Comparison of ENCODE assay signal across 2 cellular contexts in the genomic region with DNA sequence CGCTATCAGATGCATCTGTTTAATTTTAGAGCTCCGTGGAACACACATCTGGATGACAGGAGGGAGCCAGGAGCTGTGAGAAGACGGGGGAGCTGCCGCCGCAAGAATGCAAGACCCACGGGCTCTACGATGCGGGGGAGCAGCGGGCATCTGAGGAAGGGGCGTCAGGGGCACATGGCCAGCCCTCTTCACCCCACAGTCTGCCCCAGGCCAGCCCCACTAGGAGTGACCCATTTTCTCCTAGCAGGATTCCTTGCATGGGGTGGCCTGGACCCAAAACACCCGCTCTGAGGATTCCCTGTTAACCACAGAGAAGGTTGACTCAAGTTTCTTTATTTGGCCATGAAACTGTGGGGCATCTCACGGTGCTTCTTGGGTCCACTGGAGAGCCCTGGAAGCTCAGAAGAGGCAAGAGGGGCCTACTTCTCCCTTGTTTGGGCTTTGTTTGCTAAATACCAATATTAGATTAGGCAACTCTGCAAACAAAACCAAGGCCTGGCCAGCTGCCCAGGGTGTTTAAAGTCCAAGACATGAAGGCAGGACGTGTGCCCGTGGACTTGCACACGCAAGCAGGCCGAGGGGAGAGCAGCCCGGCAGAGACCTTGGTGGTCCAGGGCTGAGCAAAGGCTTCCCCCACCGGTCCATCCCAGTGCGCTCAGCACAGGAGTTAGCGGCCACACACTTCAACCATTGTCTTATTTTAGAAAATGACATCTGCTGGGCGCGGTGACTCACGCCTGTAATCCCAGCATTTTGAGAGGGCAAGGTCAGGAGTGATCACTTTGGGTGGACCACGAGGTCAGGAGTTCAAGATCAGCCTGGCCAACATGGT.
TF ChIP-seq lines count a peak whose summit lies in the region.

No MANE protein-coding gene starts in this region.

TF ChIP-seq in K562, 482 proteins besides CTCF, POLR2A, EP300 and RAD21 (continued from another document and continues in another):
- TF ChIP-seq, protein P1, sequence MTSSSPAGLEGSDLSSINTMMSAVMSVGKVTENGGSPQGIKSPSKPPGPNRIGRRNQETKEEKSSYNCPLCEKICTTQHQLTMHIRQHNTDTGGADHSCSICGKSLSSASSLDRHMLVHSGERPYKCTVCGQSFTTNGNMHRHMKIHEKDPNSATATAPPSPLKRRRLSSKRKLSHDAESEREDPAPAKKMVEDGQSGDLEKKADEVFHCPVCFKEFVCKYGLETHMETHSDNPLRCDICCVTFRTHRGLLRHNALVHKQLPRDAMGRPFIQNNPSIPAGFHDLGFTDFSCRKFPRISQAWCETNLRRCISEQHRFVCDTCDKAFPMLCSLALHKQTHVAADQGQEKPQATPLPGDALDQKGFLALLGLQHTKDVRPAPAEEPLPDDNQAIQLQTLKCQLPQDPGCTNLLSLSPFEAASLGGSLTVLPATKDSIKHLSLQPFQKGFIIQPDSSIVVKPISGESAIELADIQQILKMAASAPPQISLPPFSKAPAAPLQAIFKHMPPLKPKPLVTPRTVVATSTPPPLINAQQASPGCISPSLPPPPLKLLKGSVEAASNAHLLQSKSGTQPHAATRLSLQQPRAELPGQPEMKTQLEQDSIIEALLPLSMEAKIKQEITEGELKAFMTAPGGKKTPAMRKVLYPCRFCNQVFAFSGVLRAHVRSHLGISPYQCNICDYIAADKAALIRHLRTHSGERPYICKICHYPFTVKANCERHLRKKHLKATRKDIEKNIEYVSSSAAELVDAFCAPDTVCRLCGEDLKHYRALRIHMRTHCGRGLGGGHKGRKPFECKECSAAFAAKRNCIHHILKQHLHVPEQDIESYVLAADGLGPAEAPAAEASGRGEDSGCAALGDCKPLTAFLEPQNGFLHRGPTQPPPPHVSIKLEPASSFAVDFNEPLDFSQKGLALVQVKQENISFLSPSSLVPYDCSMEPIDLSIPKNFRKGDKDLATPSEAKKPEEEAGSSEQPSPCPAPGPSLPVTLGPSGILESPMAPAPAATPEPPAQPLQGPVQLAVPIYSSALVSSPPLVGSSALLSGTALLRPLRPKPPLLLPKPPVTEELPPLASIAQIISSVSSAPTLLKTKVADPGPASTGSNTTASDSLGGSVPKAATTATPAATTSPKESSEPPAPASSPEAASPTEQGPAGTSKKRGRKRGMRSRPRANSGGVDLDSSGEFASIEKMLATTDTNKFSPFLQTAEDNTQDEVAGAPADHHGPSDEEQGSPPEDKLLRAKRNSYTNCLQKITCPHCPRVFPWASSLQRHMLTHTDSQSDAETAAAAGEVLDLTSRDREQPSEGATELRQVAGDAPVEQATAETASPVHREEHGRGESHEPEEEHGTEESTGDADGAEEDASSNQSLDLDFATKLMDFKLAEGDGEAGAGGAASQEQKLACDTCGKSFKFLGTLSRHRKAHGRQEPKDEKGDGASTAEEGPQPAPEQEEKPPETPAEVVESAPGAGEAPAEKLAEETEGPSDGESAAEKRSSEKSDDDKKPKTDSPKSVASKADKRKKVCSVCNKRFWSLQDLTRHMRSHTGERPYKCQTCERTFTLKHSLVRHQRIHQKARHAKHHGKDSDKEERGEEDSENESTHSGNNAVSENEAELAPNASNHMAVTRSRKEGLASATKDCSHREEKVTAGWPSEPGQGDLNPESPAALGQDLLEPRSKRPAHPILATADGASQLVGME (CRISPR knock-in tag; IDR thresholded peaks at IDR 0.05): no peak
- no peak for TF ChIP-seq HNRNPUL1 (IDR thresholded peaks at IDR 0.05; ENCODE audit: low read length)
- TF ChIP-seq, protein P2, sequence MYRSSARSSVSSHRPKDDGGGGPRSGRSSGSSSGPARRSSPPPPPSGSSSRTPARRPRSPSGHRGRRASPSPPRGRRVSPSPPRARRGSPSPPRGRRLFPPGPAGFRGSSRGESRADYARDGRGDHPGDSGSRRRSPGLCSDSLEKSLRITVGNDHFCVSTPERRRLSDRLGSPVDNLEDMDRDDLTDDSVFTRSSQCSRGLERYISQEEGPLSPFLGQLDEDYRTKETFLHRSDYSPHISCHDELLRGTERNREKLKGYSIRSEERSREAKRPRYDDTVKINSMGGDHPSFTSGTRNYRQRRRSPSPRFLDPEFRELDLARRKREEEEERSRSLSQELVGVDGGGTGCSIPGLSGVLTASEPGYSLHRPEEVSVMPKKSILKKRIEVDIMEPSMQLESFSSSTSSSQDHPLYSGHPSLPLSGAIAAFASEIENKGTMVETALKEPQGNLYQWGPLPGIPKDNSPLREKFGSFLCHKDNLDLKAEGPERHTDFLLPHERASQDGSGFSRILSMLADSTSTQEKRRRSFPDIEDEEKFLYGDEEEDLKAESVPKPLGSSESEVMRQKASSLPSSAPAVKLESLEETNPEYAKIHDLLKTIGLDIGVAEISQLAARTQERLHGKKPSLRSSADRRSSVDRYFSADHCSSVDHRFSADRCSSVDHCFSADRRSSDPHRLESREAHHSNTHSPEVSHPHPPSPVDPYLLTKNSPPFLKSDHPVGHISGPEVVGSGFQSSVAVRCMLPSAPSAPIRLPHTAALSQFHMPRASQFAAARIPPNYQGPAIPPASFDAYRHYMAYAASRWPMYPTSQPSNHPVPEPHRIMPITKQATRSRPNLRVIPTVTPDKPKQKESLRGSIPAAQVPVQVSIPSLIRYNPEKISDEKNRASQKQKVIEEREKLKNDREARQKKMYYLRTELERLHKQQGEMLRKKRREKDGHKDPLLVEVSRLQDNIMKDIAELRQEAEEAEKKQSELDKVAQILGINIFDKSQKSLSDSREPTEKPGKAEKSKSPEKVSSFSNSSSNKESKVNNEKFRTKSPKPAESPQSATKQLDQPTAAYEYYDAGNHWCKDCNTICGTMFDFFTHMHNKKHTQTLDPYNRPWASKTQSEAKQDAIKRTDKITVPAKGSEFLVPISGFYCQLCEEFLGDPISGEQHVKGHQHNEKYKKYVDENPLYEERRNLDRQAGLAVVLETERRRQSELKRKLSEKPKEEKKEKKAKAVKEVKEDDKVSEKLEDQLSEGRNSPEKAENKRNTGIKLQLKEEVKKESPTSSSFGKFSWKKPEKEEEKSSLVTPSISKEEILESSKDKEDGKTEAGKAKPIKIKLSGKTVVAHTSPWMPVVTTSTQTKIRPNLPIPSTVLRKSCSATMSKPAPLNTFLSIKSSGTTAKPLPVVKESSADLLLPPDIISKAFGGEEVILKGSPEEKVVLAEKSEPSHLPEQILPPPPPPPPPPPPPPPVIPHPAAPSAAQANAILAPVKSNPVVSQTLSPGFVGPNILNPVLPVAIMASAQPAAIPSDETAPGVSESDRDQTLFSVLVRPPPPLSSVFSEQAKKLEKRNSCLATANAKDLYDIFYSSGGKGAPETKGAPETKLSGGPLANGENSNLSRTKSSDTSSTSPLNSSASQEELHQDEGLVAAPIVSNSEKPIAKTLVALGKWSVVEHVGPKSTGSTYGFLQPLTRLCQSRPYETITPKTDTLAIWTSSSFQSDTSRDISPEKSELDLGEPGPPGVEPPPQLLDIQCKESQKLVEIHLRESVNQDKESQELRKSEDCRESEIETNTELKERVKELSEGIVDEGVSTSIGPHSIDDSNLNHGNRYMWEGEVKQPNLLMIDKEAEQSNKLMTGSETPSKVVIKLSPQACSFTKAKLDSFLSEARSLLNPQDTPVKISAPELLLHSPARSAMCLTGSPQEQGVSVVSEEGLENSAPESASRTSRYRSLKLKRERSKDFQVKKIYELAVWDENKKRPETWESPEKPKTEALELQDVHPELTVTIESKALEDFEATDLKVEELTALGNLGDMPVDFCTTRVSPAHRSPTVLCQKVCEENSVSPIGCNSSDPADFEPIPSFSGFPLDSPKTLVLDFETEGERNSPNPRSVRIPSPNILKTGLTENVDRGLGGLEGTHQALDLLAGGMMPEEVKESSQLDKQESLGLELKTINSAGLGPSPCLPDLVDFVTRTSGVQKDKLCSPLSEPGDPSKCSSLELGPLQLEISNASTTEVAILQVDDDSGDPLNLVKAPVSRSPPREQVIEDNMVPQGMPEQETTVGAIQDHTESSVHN (IDR thresholded peaks at IDR 0.05; ENCODE audit: borderline replicate concordance in 1 of 2, low read depth in 1 of 2): 0 out of 4 replicates have a peak, but pooled peaks of 1 of the 2 experiments have one; percentile 20
- TF ChIP-seq NR4A1 (CRISPR knock-in tag; IDR thresholded peaks at IDR 0.05): no peak
- TF ChIP-seq NR4A1 (tag; IDR thresholded peaks at IDR 0.05): peak; percentile 87
- no peak for TF ChIP-seq ZC3H8 (IDR thresholded peaks at IDR 0.05)

TF ChIP-seq in HepG2, 621 proteins besides CTCF, POLR2A, EP300 and RAD21 (continued from another document and continues in another):
- TF ChIP-seq, protein P3, sequence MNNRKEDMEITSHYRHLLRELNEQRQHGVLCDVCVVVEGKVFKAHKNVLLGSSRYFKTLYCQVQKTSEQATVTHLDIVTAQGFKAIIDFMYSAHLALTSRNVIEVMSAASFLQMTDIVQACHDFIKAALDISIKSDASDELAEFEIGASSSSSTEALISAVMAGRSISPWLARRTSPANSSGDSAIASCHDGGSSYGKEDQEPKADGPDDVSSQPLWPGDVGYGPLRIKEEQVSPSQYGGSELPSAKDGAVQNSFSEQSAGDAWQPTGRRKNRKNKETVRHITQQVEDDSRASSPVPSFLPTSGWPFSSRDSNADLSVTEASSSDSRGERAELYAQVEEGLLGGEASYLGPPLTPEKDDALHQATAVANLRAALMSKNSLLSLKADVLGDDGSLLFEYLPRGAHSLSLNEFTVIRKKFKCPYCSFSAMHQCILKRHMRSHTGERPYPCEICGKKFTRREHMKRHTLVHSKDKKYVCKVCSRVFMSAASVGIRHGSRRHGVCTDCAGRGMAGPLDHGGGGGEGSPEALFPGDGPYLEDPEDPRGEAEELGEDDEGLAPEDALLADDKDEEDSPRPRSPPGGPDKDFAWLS (CRISPR knock-in tag; IDR thresholded peaks at IDR 0.05; ENCODE audit: borderline replicate concordance): no peak
- TF ChIP-seq ZNF234 (CRISPR knock-in tag; conservative IDR thresholded peaks at IDR 0.05): no peak
- peak; percentile 86; the same call in 1 of the 2 replicates for TF ChIP-seq ZBTB20 (CRISPR knock-in tag; IDR thresholded peaks at IDR 0.05; ENCODE audit: borderline replicate concordance, low read depth)
- no peak for TF ChIP-seq MATR3 (CRISPR knock-in tag; IDR thresholded peaks at IDR 0.05)
- no peak for TF ChIP-seq ZSCAN30 (CRISPR knock-in tag; IDR thresholded peaks at IDR 0.05)
- TF ChIP-seq HNRNPK (IDR thresholded peaks at IDR 0.05; ENCODE audit: low read depth, low read length, poor library complexity, severe bottlenecking): no peak
- TF ChIP-seq, protein P4, sequence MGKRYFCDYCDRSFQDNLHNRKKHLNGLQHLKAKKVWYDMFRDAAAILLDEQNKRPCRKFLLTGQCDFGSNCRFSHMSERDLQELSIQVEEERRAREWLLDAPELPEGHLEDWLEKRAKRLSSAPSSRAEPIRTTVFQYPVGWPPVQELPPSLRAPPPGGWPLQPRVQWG (CRISPR knock-in tag; IDR thresholded peaks at IDR 0.05; ENCODE audit: borderline replicate concordance, low read depth): no peak
- TF ChIP-seq ZBTB21 (CRISPR knock-in tag; IDR thresholded peaks at IDR 0.05): peak; percentile 42; the same call in 1 of the 2 replicates
- peak; percentile 93 for TF ChIP-seq ZKSCAN8 (CRISPR knock-in tag; IDR thresholded peaks at IDR 0.05; ENCODE audit: borderline replicate concordance)
- TF ChIP-seq, protein P5, sequence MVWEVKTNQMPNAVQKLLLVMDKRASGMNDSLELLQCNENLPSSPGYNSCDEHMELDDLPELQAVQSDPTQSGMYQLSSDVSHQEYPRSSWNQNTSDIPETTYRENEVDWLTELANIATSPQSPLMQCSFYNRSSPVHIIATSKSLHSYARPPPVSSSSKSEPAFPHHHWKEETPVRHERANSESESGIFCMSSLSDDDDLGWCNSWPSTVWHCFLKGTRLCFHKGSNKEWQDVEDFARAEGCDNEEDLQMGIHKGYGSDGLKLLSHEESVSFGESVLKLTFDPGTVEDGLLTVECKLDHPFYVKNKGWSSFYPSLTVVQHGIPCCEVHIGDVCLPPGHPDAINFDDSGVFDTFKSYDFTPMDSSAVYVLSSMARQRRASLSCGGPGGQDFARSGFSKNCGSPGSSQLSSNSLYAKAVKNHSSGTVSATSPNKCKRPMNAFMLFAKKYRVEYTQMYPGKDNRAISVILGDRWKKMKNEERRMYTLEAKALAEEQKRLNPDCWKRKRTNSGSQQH (CRISPR knock-in tag; IDR thresholded peaks at IDR 0.05; ENCODE audit: low read depth): no peak
- no peak; the same call in 1 of the 2 replicates for TF ChIP-seq ZNF143 (CRISPR knock-in tag; IDR thresholded peaks at IDR 0.05)
- TF ChIP-seq GZF1 (CRISPR knock-in tag; IDR thresholded peaks at IDR 0.05): peak; percentile 62; the same call in 1 of the 2 replicates
- TF ChIP-seq, protein P6, sequence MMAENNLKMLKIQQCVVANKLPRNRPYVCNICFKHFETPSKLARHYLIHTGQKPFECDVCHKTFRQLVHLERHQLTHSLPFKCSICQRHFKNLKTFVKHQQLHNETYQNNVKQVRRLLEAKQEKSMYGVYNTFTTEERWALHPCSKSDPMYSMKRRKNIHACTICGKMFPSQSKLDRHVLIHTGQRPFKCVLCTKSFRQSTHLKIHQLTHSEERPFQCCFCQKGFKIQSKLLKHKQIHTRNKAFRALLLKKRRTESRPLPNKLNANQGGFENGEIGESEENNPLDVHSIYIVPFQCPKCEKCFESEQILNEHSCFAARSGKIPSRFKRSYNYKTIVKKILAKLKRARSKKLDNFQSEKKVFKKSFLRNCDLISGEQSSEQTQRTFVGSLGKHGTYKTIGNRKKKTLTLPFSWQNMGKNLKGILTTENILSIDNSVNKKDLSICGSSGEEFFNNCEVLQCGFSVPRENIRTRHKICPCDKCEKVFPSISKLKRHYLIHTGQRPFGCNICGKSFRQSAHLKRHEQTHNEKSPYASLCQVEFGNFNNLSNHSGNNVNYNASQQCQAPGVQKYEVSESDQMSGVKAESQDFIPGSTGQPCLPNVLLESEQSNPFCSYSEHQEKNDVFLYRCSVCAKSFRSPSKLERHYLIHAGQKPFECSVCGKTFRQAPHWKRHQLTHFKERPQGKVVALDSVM (CRISPR knock-in tag; IDR thresholded peaks at IDR 0.05): peak; percentile 75
- TF ChIP-seq GTF3A (CRISPR knock-in tag; conservative IDR thresholded peaks at IDR 0.05): no peak
- TF ChIP-seq CHD4 (IDR thresholded peaks at IDR 0.05; ENCODE audit: borderline replicate concordance, low read length): 0 out of 2 replicates have a peak, but pooled peaks have one; percentile 17
- TF ChIP-seq ZFP37 (CRISPR knock-in tag; IDR thresholded peaks at IDR 0.05; ENCODE audit: borderline replicate concordance): 0 out of 2 replicates have a peak, but pooled peaks have one; percentile 58
- peak; percentile 89 for TF ChIP-seq ZNF253 (CRISPR knock-in tag; IDR thresholded peaks at IDR 0.05; ENCODE audit: borderline replicate concordance)
- TF ChIP-seq ZKSCAN1 (IDR thresholded peaks at IDR 0.05; ENCODE audit: low read length): no peak; the same call in 1 of the 2 replicates
- TF ChIP-seq CHD2 (IDR thresholded peaks at IDR 0.05; ENCODE audit: low read depth, low read length): no peak
- TF ChIP-seq ZNF615 (CRISPR knock-in tag; IDR thresholded peaks at IDR 0.05; ENCODE audit: borderline replicate concordance): no peak
- TF ChIP-seq ARID2 (CRISPR knock-in tag; IDR thresholded peaks at IDR 0.05; ENCODE audit: borderline replicate concordance): no peak
- TF ChIP-seq, protein P7, sequence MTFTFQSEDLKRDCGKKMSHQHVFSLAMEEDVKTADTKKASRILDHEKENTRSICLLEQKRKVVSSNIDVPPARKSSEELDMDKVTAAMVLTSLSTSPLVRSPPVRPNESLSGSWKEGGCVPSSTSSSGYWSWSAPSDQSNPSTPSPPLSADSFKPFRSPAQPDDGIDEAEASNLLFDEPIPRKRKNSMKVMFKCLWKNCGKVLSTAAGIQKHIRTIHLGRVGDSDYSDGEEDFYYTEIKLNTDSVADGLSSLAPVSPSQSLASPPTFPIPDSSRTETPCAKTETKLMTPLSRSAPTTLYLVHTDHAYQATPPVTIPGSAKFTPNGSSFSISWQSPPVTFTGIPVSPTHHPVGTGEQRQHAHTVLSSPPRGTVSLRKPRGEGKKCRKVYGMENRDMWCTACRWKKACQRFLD (CRISPR knock-in tag; IDR thresholded peaks at IDR 0.05; ENCODE audit: borderline replicate concordance): no peak
- no peak for TF ChIP-seq SETDB1 (CRISPR knock-in tag; IDR thresholded peaks at IDR 0.05; ENCODE audit: borderline replicate concordance)
- no peak for TF ChIP-seq ZNF781 (CRISPR knock-in tag; IDR thresholded peaks at IDR 0.05; ENCODE audit: borderline replicate concordance, not compliant biosample characterization)
- 0 out of 2 replicates have a peak, but pooled peaks have one; percentile 72 for TF ChIP-seq ZNF749 (CRISPR knock-in tag; IDR thresholded peaks at IDR 0.05; ENCODE audit: borderline replicate concordance)
- no peak for TF ChIP-seq MLLT10 (CRISPR knock-in tag; IDR thresholded peaks at IDR 0.05)
